Comparison of ENCODE assay signal across 23 cellular contexts in genomic region chr13:49403966-49404365, GRCh38.
"Had no signal": no experiment of that assay in that cellular context is flagged by ENCODE, and none has a peak within 500 bp of the region (broad histone marks: within the 10 kb centered on the region; RNA-seq: fewer than 3 reads in every experiment).

No MANE protein-coding gene starts in this region.

- H3K9me3 ChIP-seq: gastrocnemius medialis, neutrophil, pancreas, right lobe of liver, testis had no signal

- H3K36me3 Mint-ChIP-seq: stimulated activated effector memory CD8-positive, alpha-beta T cell treated with anti-CD3 and anti-CD28 coated beads, Interleukin-12 subunit alpha, Interleukin-12 subunit beta, amount 100 ng/mL, for 72 hours had no signal

- H3K27me3 ChIP-seq: dorsolateral prefrontal cortex, gastrocnemius medialis, neutrophil, pancreas, right lobe of liver, stomach, testis, tibial artery, upper lobe of left lung had no signal

- H3K36me3 ChIP-seq: gastrocnemius medialis, neutrophil, pancreas, right lobe of liver, stomach, tibial artery, upper lobe of left lung had no signal

- H3K27ac ChIP-seq: dorsolateral prefrontal cortex, gastrocnemius medialis, neutrophil, pancreas, right lobe of liver, testis, tibial artery, upper lobe of left lung had no signal

- H3K4me3 ChIP-seq: dorsolateral prefrontal cortex, gastrocnemius medialis, lung, pancreas, right lobe of liver, stomach, testis, tibial artery, upper lobe of left lung had no signal

- H3K4me1 ChIP-seq: right lobe of liver, testis, upper lobe of left lung had no signal

- DNase-seq: dorsolateral prefrontal cortex; effector CD4-positive, alpha-beta T cell; foreskin fibroblast; gastrocnemius medialis; head of caudate nucleus; naive B cell; pancreas; right lobe of liver; stimulated activated CD4-positive, alpha-beta T cell treated with anti-CD3 and anti-CD28 coated beads, Interleukin-2, amount 100 ng/mL, for 24 hours; stimulated activated CD4-positive, alpha-beta T cell treated with anti-CD3 and anti-CD28 coated beads, Interleukin-4, amount 100 ng/mL, for 24 hours; stimulated activated naive CD4-positive, alpha-beta T cell treated with Interleukin-2 at 50 U/mL for 16 hours; stomach; substantia nigra; testis; tibial artery; upper lobe of left lung had no signal

- ATAC-seq: gastrocnemius medialis; left lobe of liver; natural killer cell treated with Interleukin-12 subunit alpha and Interleukin-12 subunit beta and Interleukin-15 and Interleukin-18, amount 100 ng/mL, for 72 hours; pancreas; right lobe of liver; stimulated activated effector memory CD8-positive, alpha-beta T cell treated with anti-CD3 and anti-CD28 coated beads, Interleukin-12 subunit alpha, Interleukin-12 subunit beta, amount 100 ng/mL, for 72 hours had no signal

- H3K27me3 Mint-ChIP-seq: naive B cell; natural killer cell treated with Interleukin-12 subunit alpha and Interleukin-12 subunit beta and Interleukin-15 and Interleukin-18, amount 100 ng/mL, for 72 hours had no signal

- H3K4me3 Mint-ChIP-seq: memory B cell; naive B cell; natural killer cell treated with Interleukin-12 subunit alpha and Interleukin-12 subunit beta and Interleukin-15 and Interleukin-18, amount 100 ng/mL, for 72 hours; neural crest cell; stimulated activated effector memory CD8-positive, alpha-beta T cell treated with anti-CD3 and anti-CD28 coated beads, Interleukin-12 subunit alpha, Interleukin-12 subunit beta, amount 100 ng/mL, for 72 hours had no signal

- H3K4me1 Mint-ChIP-seq: stimulated activated effector memory CD8-positive, alpha-beta T cell treated with anti-CD3 and anti-CD28 coated beads, Interleukin-12 subunit alpha, Interleukin-12 subunit beta, amount 100 ng/mL, for 72 hours had no signal

- H3K27ac Mint-ChIP-seq: memory B cell; natural killer cell treated with Interleukin-12 subunit alpha and Interleukin-12 subunit beta and Interleukin-15 and Interleukin-18, amount 100 ng/mL, for 72 hours; stimulated activated effector memory CD8-positive, alpha-beta T cell treated with anti-CD3 and anti-CD28 coated beads, Interleukin-12 subunit alpha, Interleukin-12 subunit beta, amount 100 ng/mL, for 72 hours had no signal
